1 cellular context compared by ENCODE assay signal in genomic region chr15:42364529-42364928, GRCh38.
TF ChIP-seq lines count a peak whose summit lies in the region.

No MANE protein-coding gene starts in this region.

TF ChIP-seq in HepG2, 621 proteins besides CTCF, POLR2A, EP300 and RAD21:
- TF ChIP-seq ZNF331 (CRISPR knock-in tag; IDR thresholded peaks at IDR 0.05) (no peak), LCORL (IDR thresholded peaks at IDR 0.05) (peak; percentile 43; the same call in 1 of the 2 replicates), LCORL (CRISPR knock-in tag; IDR thresholded peaks at IDR 0.05) (no peak)
